In the genomic region with DNA sequence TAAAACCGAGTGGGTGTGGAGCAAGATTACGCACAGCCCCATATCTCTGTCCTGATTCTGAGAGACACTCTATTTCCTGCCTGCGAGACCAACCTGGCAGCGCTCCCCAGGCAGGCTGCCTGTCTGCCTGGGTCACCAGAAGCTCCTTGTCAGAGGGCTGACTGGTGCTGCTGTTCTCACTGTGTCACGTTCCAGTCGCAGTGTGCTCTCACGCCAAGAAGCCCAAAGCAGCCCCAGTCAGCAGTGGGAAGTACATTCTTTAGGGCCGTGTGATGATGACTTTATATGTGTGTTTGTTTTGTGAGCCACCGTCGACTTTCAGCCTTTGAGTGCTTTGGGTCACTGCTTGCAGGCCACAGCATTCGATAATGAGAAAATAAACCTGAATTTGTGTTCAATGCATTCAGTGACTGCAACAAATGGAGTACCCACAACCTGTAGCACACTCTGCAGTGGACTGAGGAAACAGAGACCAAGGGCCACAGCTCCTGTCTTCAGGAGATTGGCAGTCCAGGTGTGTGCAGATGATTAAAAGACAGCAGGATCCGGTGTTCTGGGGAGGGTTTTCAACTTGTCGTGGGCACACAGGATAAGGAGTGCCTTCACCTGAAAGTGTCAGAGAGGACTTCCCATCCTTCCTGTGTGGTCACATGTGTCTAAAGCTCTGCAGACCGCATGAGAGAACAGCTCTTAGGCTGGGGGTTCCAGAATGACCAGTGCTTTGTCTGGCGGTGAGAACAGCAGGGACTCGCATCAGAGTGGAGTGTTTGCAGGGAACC, we compare ENCODE assay signal across 8 cellular contexts. TPM values are rescaled to one million over a fixed set of nuclear protein-coding genes. Genes with fewer than 3 reads are reported as not detected.
DNase-seq lines count a peak whose midpoint lies in the region; ATAC-seq and TF ChIP-seq lines count a peak whose summit lies in the region.

No MANE protein-coding gene starts in this region.

- no peaks in the 10 kb centered on the region for H3K27me3 ChIP-seq in endodermal cell (ENCODE audit: control insufficient read depth, insufficient read depth, low read length, poor library complexity, severe bottlenecking)

- H3K36me3 Mint-ChIP-seq in endodermal cell (ENCODE audit: low read depth), result no peaks in the 10 kb centered on the region

- ATAC-seq in GM18909 (IDR thresholded peaks at IDR 0.05; ENCODE audit: poor library complexity, unreplicated experiment), result peak; percentile 50
- no peak for ATAC-seq in HG03439 (IDR thresholded peaks at IDR 0.05; ENCODE audit: unreplicated experiment)

- H3K27ac ChIP-seq in endodermal cell (ENCODE audit: low read depth, low read length), result no peak overlapping the region

- no peaks in the 10 kb centered on the region for H3K9me3 Mint-ChIP-seq in endodermal cell

- H3K4me3 ChIP-seq in endodermal cell (ENCODE audit: low read length), result no peak overlapping the region

- H3K9me3 ChIP-seq in endodermal cell (ENCODE audit: control insufficient read depth, low read length), result no peaks in the 10 kb centered on the region

- WGBS in endodermal cell (ENCODE audit: insufficient coverage in 1 of 2, insufficient read length in 1 of 2), 2 experiments, result 73 to 79% methylated on average over 13 to 16 of the region's 16 CpGs

- H3K4me1 ChIP-seq in endodermal cell (ENCODE audit: control insufficient read depth, insufficient read depth, low read length), result peaks cover 24% of the 10 kb centered on the region

- no peak overlapping the region for H3K4me3 Mint-ChIP-seq in endodermal cell

- H3K27ac Mint-ChIP-seq in endodermal cell, result no peak overlapping the region

- DNase-seq in RPMI7951 (ENCODE audit: low read depth) (peak; percentile 22), endodermal cell (no peak), renal cortical epithelial cell (ENCODE audit: low read depth) (peak; percentile 73), nucleus accumbens (lab: John Stamatoyannopoulos, UW) (no peak), NCI-H526 (lab: John Stamatoyannopoulos, UW) (no peak), NCI-H2227 (lab: John Stamatoyannopoulos, UW; ENCODE audit: unreplicated experiment) (no peak)

- no peaks in the 10 kb centered on the region for H3K36me3 ChIP-seq in endodermal cell (ENCODE audit: control insufficient read depth, insufficient read depth, low read length)

- peak overlapping the region; percentile 13 for H3K9ac ChIP-seq in endodermal cell (ENCODE audit: extremely low read depth, low read length, poor library complexity, severe bottlenecking)

- H3K27me3 Mint-ChIP-seq in endodermal cell (ENCODE audit: insufficient read depth), result peaks cover 16% of the 10 kb centered on the region

- TF ChIP-seq CTCF in endodermal cell (conservative IDR thresholded peaks at IDR 0.05), result no peak

- H3K4me1 Mint-ChIP-seq in endodermal cell, result peaks cover 51% of the 10 kb centered on the region

RNA-seq across cellular contexts. Expression of gene TNFRSF11A, which starts 4.8 kb away (rescaled TPM):
- total RNA-seq in RPMI7951 (2014; rRNA removed; shearing (Covaris generic)), result 0.10 and 0.36 TPM in 2 replicates
- total RNA-seq in endodermal cell (10 to 100 TPM; 13.7 to 35.6 TPM), renal cortical epithelial cell (1.4 and 3.3 TPM in 2 replicates)
- 1.5 TPM for polyA plus RNA-seq in endodermal cell (2013, experiment 1 of 2)
- 1.7 TPM for polyA plus RNA-seq in endodermal cell (2013, experiment 2 of 2)

Comparison
In these comparisons a context has a peak if more than half of its experiments do, and no peak if none do; other contexts are left out.
1. DNase-seq: peak in RPMI7951 (single experiment) and renal cortical epithelial cell (single experiment); none in endodermal cell (single experiment), nucleus accumbens (0 of 56), NCI-H526 (0 of 2) and NCI-H2227 (single experiment).